23 cellular contexts compared by ENCODE assay signal in the genomic region with DNA sequence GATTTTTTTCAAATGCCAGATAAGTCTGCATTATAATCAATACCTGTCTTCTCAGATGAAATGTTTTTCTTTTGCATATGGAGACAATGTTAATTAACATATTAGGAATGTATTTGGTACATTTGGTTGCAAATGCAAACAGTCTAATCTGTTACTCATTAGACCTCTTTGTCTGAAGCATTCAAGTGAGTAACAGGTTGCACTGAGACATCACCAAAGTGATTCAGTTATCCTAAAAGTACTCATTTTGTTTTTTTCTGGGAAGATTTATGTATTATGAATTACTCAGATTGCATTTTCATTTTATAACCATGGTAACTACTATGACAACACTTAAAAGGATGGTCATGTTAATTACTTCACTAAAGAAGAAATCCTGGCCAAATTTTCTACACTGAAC.
"Had no signal": no experiment of that assay in that cellular context is flagged by ENCODE, and none has a peak within 500 bp of the region (broad histone marks: within the 10 kb centered on the region; RNA-seq: fewer than 3 reads in every experiment).

No MANE protein-coding gene starts in this region.

- H3K4me3 ChIP-seq: dorsolateral prefrontal cortex, heart right ventricle, lung, mucosa of descending colon, right atrium auricular region, sigmoid colon, stomach, thyroid gland, vagina had no signal

- ATAC-seq: esophagus mucosa; heart right ventricle; left ventricle myocardium superior; mucosa of descending colon; natural killer cell treated with Interleukin-12 subunit alpha and Interleukin-12 subunit beta and Interleukin-15 and Interleukin-18, amount 100 ng/mL, for 72 hours; stimulated activated effector memory CD8-positive, alpha-beta T cell treated with anti-CD3 and anti-CD28 coated beads, Interleukin-12 subunit alpha, Interleukin-12 subunit beta, amount 100 ng/mL, for 72 hours had no signal

- DNase-seq: dorsolateral prefrontal cortex; effector CD4-positive, alpha-beta T cell; foreskin melanocyte; glutamatergic neuron; heart right ventricle; hippocampal formation; left ventricle myocardium superior; mesenchymal stem cell; mucosa of descending colon; naive B cell; sigmoid colon; stimulated activated CD4-positive, alpha-beta T cell treated with anti-CD3 and anti-CD28 coated beads, Interleukin-2, amount 100 ng/mL, for 24 hours; stimulated activated CD4-positive, alpha-beta T cell treated with anti-CD3 and anti-CD28 coated beads, Interleukin-4, amount 100 ng/mL, for 24 hours; stimulated activated naive CD4-positive, alpha-beta T cell treated with Interleukin-2 at 50 U/mL for 16 hours; stomach; thyroid gland; trophoblast cell had no signal
